9 cellular contexts compared by ENCODE assay signal in genomic region chr12:114625294-114625851, GRCh38. TPM values are rescaled to one million over a fixed set of nuclear protein-coding genes. Genes with fewer than 3 reads are reported as not detected.
DNase-seq lines count a peak whose midpoint lies in the region; ATAC-seq and TF ChIP-seq lines count a peak whose summit lies in the region.
"Had no signal": no experiment of that assay in that cellular context is flagged by ENCODE, and none has a peak within 500 bp of the region (broad histone marks: within the 10 kb centered on the region; RNA-seq: fewer than 3 reads in every experiment).

No MANE protein-coding gene starts in this region.

- H3K27ac Mint-ChIP-seq in endothelial cell (ENCODE audit: unreplicated experiment): no peak overlapping the region
- H3K27ac Mint-ChIP-seq: dendritic cell treated with granulocyte-macrophage colony-stimulating factor and Interleukin-4, amounts not matched to agents 40 ng/mL and 50 ng/mL, for 4 days had no signal

- H3K27me3 Mint-ChIP-seq in endothelial cell (ENCODE audit: unreplicated experiment): no peaks in the 10 kb centered on the region
- H3K27me3 Mint-ChIP-seq: dendritic cell treated with granulocyte-macrophage colony-stimulating factor and Interleukin-4, amounts not matched to agents 40 ng/mL and 50 ng/mL, for 4 days had no signal

- no peaks in the 10 kb centered on the region for H3K36me3 ChIP-seq in SU-DHL-6 (ENCODE audit: low read length)
- no peaks in the 10 kb centered on the region for H3K36me3 ChIP-seq in parathyroid adenoma (ENCODE audit: control insufficient read depth, insufficient read depth, low read length)

- H3K4me1 ChIP-seq in parathyroid adenoma: no peaks in the 10 kb centered on the region

- H3K4me2 ChIP-seq in SU-DHL-6 (ENCODE audit: low read depth, low read length, poor library complexity, severe bottlenecking): no peak overlapping the region
- no peak overlapping the region for H3K4me2 ChIP-seq in parathyroid adenoma (ENCODE audit: low read length)

- peaks cover 2% of the 10 kb centered on the region for H3K36me3 Mint-ChIP-seq in endothelial cell (ENCODE audit: low read depth, unreplicated experiment)

- no peaks in the 10 kb centered on the region for H3K27me3 ChIP-seq in SU-DHL-6 (ENCODE audit: low read length)
- no peaks in the 10 kb centered on the region for H3K27me3 ChIP-seq in parathyroid adenoma (ENCODE audit: control insufficient read depth, insufficient read depth, low read length)

- no peak overlapping the region for H3K27ac ChIP-seq in SU-DHL-6 (ENCODE audit: low read depth, low read length)
- no peak overlapping the region for H3K27ac ChIP-seq in parathyroid adenoma

- H3K9me3 ChIP-seq in SU-DHL-6 (ENCODE audit: insufficient read depth, low read length) (no peaks in the 10 kb centered on the region), parathyroid adenoma (ENCODE audit: control insufficient read depth, low read length) (no peaks in the 10 kb centered on the region)

- no peaks in the 10 kb centered on the region for H3K4me1 Mint-ChIP-seq in endothelial cell (ENCODE audit: unreplicated experiment)

- ATAC-seq in GM18858 (IDR thresholded peaks at IDR 0.05; ENCODE audit: unreplicated experiment): no peak

- H3K9ac ChIP-seq in SU-DHL-6 (ENCODE audit: low read length): no peak overlapping the region
- H3K9ac ChIP-seq in parathyroid adenoma: no peak overlapping the region

- H3K9me3 Mint-ChIP-seq in endothelial cell (ENCODE audit: unreplicated experiment): no peaks in the 10 kb centered on the region
- H3K9me3 Mint-ChIP-seq: dendritic cell treated with granulocyte-macrophage colony-stimulating factor and Interleukin-4, amounts not matched to agents 40 ng/mL and 50 ng/mL, for 4 days had no signal

- DNase-seq in NCI-H526 (lab: John Stamatoyannopoulos, UW) (peak; percentile 19 to 59), NCI-H526 treated with DMSO at 0.1 percent for 48 hours (lab: John Stamatoyannopoulos, UW) (no peak), HT1080 (ENCODE audit: low read depth) (peak; percentile 31), endothelial cell (ENCODE audit: low spot score) (peak; percentile 79), NCI-H2227 treated with DMSO at 0.1 percent for 48 hours (lab: John Stamatoyannopoulos, UW) (no peak)

- no peaks in the 10 kb centered on the region for H3F3A ChIP-seq in SU-DHL-6 (ENCODE audit: insufficient read depth)

- no peaks in the 10 kb centered on the region for H3K9me2 ChIP-seq in SU-DHL-6 (replicated peaks; ENCODE audit: insufficient read depth, low read length)

- H3K4me3 Mint-ChIP-seq in endothelial cell (ENCODE audit: unreplicated experiment): no peak overlapping the region
- H3K4me3 Mint-ChIP-seq: dendritic cell treated with granulocyte-macrophage colony-stimulating factor and Interleukin-4, amounts not matched to agents 40 ng/mL and 50 ng/mL, for 4 days had no signal

- TF ChIP-seq CTCF in SU-DHL-6 (IDR thresholded peaks at IDR 0.05; ENCODE audit: insufficient read depth, low read length, poor library complexity, severe bottlenecking) (peak; percentile 57), endothelial cell (IDR thresholded peaks at IDR 0.05; ENCODE audit: unreplicated experiment) (peak; percentile 83), parathyroid adenoma (IDR thresholded peaks at IDR 0.05) (peak; percentile 8)

- H3K79me2 ChIP-seq in SU-DHL-6 (ENCODE audit: insufficient read depth, low read length): no peaks in the 10 kb centered on the region
- H3K79me2 ChIP-seq in parathyroid adenoma: no peaks in the 10 kb centered on the region

- H3K4me3 ChIP-seq in SU-DHL-6 (ENCODE audit: insufficient read depth, low read length, poor library complexity, severe bottlenecking) (no peak overlapping the region), parathyroid adenoma (ENCODE audit: low read depth, low read length) (no peak overlapping the region)

- no peaks in the 10 kb centered on the region for H4K20me1 ChIP-seq in SU-DHL-6 (ENCODE audit: low read depth, low read length)

- H2AFZ ChIP-seq in SU-DHL-6 (ENCODE audit: low read depth, low read length, severe bottlenecking): no peak overlapping the region
- no peak overlapping the region for H2AFZ ChIP-seq in parathyroid adenoma

RNA-seq across cellular contexts. Expression of gene TBX3, which starts 58.6 kb away (rescaled TPM):
- 17.2 and 18.4 TPM in 2 replicates for total RNA-seq in HT1080 (2014; rRNA removed; shearing (Covaris generic))
- polyA plus RNA-seq in HT1080 (2015; cell fraction: cytosol; rRNA removed): 11.8 and 13.6 TPM in 2 replicates
- polyA plus RNA-seq in HT1080 (2015; cell fraction: nucleus; rRNA removed): 68.3 and 69.5 TPM in 2 replicates
- total RNA-seq in endothelial cell (ENCODE audit: unreplicated experiment): 0.41 TPM

Comparison
In these comparisons a context has a peak if more than half of its experiments do, and no peak if none do; other contexts are left out.
1. DNase-seq: peak in NCI-H526 (2 of 2), HT1080 (single experiment) and endothelial cell (single experiment); none in NCI-H526 treated with DMSO at 0.1 percent for 48 hours (single experiment) and NCI-H2227 treated with DMSO at 0.1 percent for 48 hours (single experiment).
2. CTCF ChIP-seq: peak in every context shown above with its lines; median percentile 83 in endothelial cell; 57 in SU-DHL-6; 8 in parathyroid adenoma.
3. RNA of gene TBX3, which starts 58.6 kb away (total RNA-seq): 17.2 to 18.4 TPM in HT1080; 0.41 TPM in endothelial cell (single experiment); every median in the first group is over 10 times any median in the second.